19 cellular contexts compared by ENCODE assay signal in the genomic region with DNA sequence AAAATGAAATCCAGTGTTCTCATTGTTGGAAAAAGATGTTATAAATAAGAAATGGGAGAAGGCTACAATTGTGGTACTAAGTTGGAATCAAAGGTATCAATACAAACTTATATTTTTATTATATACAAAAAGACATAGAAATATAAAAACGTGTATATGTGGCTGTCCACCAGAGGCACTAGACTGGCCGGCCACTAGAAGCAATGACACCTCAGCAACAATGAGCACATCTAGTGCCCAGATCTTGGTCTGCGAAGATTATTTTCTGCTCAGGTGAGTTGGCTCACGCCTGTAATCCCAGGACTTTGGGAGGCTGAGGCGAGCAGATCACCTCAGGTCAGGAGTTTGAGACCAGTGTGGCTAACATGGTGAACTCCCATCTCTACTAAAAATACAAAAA. TPM values are rescaled to one million over a fixed set of nuclear protein-coding genes. Genes with fewer than 3 reads are reported as not detected.
DNase-seq lines count a peak whose midpoint lies in the region; ATAC-seq and TF ChIP-seq lines count a peak whose summit lies in the region.
"Had no signal": no experiment of that assay in that cellular context is flagged by ENCODE, and none has a peak within 500 bp of the region (broad histone marks: within the 10 kb centered on the region; RNA-seq: fewer than 3 reads in every experiment).

No MANE protein-coding gene starts in this region.

- TF ChIP-seq POLR2A in tibial nerve (IDR thresholded peaks at IDR 0.05), result no peak

- in situ Hi-C loops in GM13976 (cut with MboI; ENCODE audit: low sequenced_read_pairs, unreplicated experiment), result no loop called here

- WGBS in tibial nerve, 2 donors, result 88 to 92% methylated on average over 5 of the region's 5 CpGs

- H3K4me1 ChIP-seq in BE2C, result no peaks in the 10 kb centered on the region
- H3K4me1 ChIP-seq in tibial nerve, result no peaks in the 10 kb centered on the region
- no peaks in the 10 kb centered on the region for H3K4me1 ChIP-seq in lower lobe of right lung
- H3K4me1 ChIP-seq: BLaER1, SJSA1, suprapubic skin had no signal

- intact Hi-C loops in lower lobe of right lung (cut with DNase I), result no loop called here

- DNase-seq in BE2C (no peak), GM13976 (ENCODE audit: low spot score) (no peak), fibroblast of villous mesenchyme (ENCODE audit: low read depth) (no peak), tibial nerve (ENCODE audit: low spot score in 2 of 2) (no peak), lower lobe of right lung (no peak)
- DNase-seq in stimulated activated naive CD8-positive, alpha-beta T cell treated with anti-CD3 and anti-CD28 coated beads, Interleukin-15, Interleukin-2, amounts not matched to agents 100 U/mL and 50 U/mL, for 24 hours, result no peak
- DNase-seq: erythroblast; HCEC 1CT; hypothalamus; naive thymus-derived CD4-positive, alpha-beta T cell; NCI-H1092 treated with DMSO at 0.1 percent for 48 hours; NCI-H2171 treated with DMSO at 0.1 percent for 48 hours; retina had no signal

- H3K27me3 ChIP-seq in BE2C (no peaks in the 10 kb centered on the region), tibial nerve (no peaks in the 10 kb centered on the region), lower lobe of right lung (ENCODE audit: low read depth) (no peaks in the 10 kb centered on the region)
- H3K27me3 ChIP-seq: BLaER1, SJSA1, suprapubic skin had no signal

- TF ChIP-seq CTCF in BE2C (IDR thresholded peaks at IDR 0.05; ENCODE audit: low read depth, low read length), result peak; percentile 40
- peak; percentile 9 for TF ChIP-seq CTCF in GM13976 (IDR thresholded peaks at IDR 0.05; ENCODE audit: borderline replicate concordance, control extremely low read depth, extremely low read depth, insufficient read depth, missing control alignments)
- TF ChIP-seq CTCF in VCaP (conservative IDR thresholded peaks at IDR 0.05), result 0 out of 2 replicates have a peak, but pooled peaks have one; percentile 20
- TF ChIP-seq CTCF in fibroblast of villous mesenchyme (IDR thresholded peaks at IDR 0.05; ENCODE audit: insufficient read depth, low read depth, low read length), result peak; percentile 29
- TF ChIP-seq CTCF in tibial nerve (IDR thresholded peaks at IDR 0.05), result no peak
- no peak for TF ChIP-seq CTCF in lower lobe of right lung (IDR thresholded peaks at IDR 0.05)

- no peak overlapping the region for H3K4me3 ChIP-seq in BE2C (ENCODE audit: low read depth, low read length)
- no peak overlapping the region for H3K4me3 ChIP-seq in fibroblast of villous mesenchyme (ENCODE audit: low read depth, low read length)
- H3K4me3 ChIP-seq in tibial nerve, result no peak overlapping the region
- H3K4me3 ChIP-seq in lower lobe of right lung, result no peak overlapping the region
- H3K4me3 ChIP-seq: BLaER1, SJSA1, suprapubic skin had no signal

- H3K27ac ChIP-seq in VCaP, result no peak overlapping the region
- no peak overlapping the region for H3K27ac ChIP-seq in tibial nerve
- H3K27ac ChIP-seq in lower lobe of right lung, result no peak overlapping the region
- H3K27ac ChIP-seq: BLaER1, SJSA1, suprapubic skin had no signal

- TF ChIP-seq EP300 in tibial nerve (IDR thresholded peaks at IDR 0.05), result no peak

- no peaks in the 10 kb centered on the region for H3K9me3 ChIP-seq in BE2C
- H3K9me3 ChIP-seq in tibial nerve, result peaks cover 0 to 23% (median 5%) of the 10 kb centered on the region in 4 donors
- H3K9me3 ChIP-seq in lower lobe of right lung, result peaks cover 8% of the 10 kb centered on the region

- ATAC-seq in GM21717 (IDR thresholded peaks at IDR 0.05; ENCODE audit: unreplicated experiment) (no peak), lower lobe of right lung (no peak)
- no peak for ATAC-seq in stimulated activated naive CD8-positive, alpha-beta T cell treated with anti-CD3 and anti-CD28 coated beads, Interleukin-15, Interleukin-2, amounts not matched to agents 100 U/mL and 50 U/mL, for 24 hours
- ATAC-seq: left lobe of liver; naive thymus-derived CD4-positive, alpha-beta T cell had no signal

- H3K36me3 ChIP-seq in BE2C (peaks cover 14% of the 10 kb centered on the region), tibial nerve (peaks cover 0 to 62% (median 0%) of the 10 kb centered on the region in 3 donors), lower lobe of right lung (peaks cover 41% of the 10 kb centered on the region)

RNA-seq across cellular contexts. Expression of gene IDE, which starts 21.6 kb away (rescaled TPM):
- polyA plus RNA-seq in BE2C (2012; ENCODE audit: insufficient read depth, insufficient read length, low read depth), result 7.1 TPM
- total RNA-seq in fibroblast of villous mesenchyme (41.6 and 56.6 TPM in 2 replicates), tibial nerve (10 to 100 TPM; 15.1 to 23.4 (median 21.4) TPM), lower lobe of right lung (26.3 TPM)

RNA-seq across cellular contexts. Expression of gene KIF11, which starts 40.6 kb away (rescaled TPM):
- polyA plus RNA-seq in BE2C (2012; ENCODE audit: insufficient read depth, insufficient read length, low read depth), result 2.9 TPM
- total RNA-seq in fibroblast of villous mesenchyme (11.9 and 20.7 TPM in 2 replicates), tibial nerve (1 to 10 TPM in 1 of 4 donors, under 1 TPM in 3; under 0.01 to 1.0 (median 0.56) TPM), lower lobe of right lung (1.8 TPM)

Comparison
In these comparisons a context has a peak if more than half of its experiments do, and no peak if none do; other contexts are left out.
1. CTCF ChIP-seq: peak in BE2C (single experiment), GM13976 (single experiment), VCaP (single experiment) and fibroblast of villous mesenchyme (single experiment); none in tibial nerve (0 of 5) and lower lobe of right lung (single experiment).